1 cellular context compared by ENCODE assay signal in genomic region chr6:33320315-33321181, GRCh38.
TF ChIP-seq lines count a peak whose summit lies in the region.

No MANE protein-coding gene starts in this region.

TF ChIP-seq in HEK293, 187 proteins besides CTCF, POLR2A, EP300 and RAD21 (continued from another document and continues in another):
- 0 out of 2 replicates have a peak, but pooled peaks have one; percentile 38 for TF ChIP-seq ZNF518A (tag by site-specific recombination; conservative IDR thresholded peaks at IDR 0.05; ENCODE audit: low read depth)
- TF ChIP-seq KLF10 (tag by site-specific recombination; IDR thresholded peaks at IDR 0.05), result peak; percentile 66; the same call in 1 of the 2 replicates
- no peak for TF ChIP-seq ZBTB7A (tag by site-specific recombination; IDR thresholded peaks at IDR 0.05; ENCODE audit: low read depth)
- TF ChIP-seq ZNF366 (tag by site-specific recombination; conservative IDR thresholded peaks at IDR 0.05), result peak; percentile 72
- peak; percentile 97 for TF ChIP-seq ATF2 (tag by site-specific recombination; IDR thresholded peaks at IDR 0.05; ENCODE audit: low read depth)
- peak; percentile 40 for TF ChIP-seq SP3 (tag by site-specific recombination; IDR thresholded peaks at IDR 0.05)
- TF ChIP-seq KLF9 (tag by site-specific recombination; IDR thresholded peaks at IDR 0.05; ENCODE audit: low read depth), result 0 out of 2 replicates have a peak, but pooled peaks have one; percentile 15
- TF ChIP-seq ZNF660 (tag by site-specific recombination; IDR thresholded peaks at IDR 0.05), result peak; percentile 59
- TF ChIP-seq ZNF449 (tag by site-specific recombination; IDR thresholded peaks at IDR 0.05), result peak; percentile 24; the same call in 1 of the 2 replicates
- TF ChIP-seq ZBTB21 (tag by site-specific recombination; IDR thresholded peaks at IDR 0.05), result peak; percentile 92
- no peak for TF ChIP-seq PRDM1 (tag by site-specific recombination; IDR thresholded peaks at IDR 0.05)
- TF ChIP-seq ZBTB44 (tag by site-specific recombination; IDR thresholded peaks at IDR 0.05), result peak; percentile 35; the same call in 1 of the 2 replicates
- TF ChIP-seq ZFP69B (tag by site-specific recombination; IDR thresholded peaks at IDR 0.05), result peak; percentile 46; the same call in 1 of the 2 replicates
- TF ChIP-seq ZNF654 (tag by site-specific recombination; IDR thresholded peaks at IDR 0.05; ENCODE audit: low read depth), result no peak
- TF ChIP-seq ZBTB6 (tag by site-specific recombination; IDR thresholded peaks at IDR 0.05), result peak; percentile 71; the same call in 1 of the 2 replicates
- TF ChIP-seq ZBTB10 (tag by site-specific recombination; IDR thresholded peaks at IDR 0.05), result peak; percentile 33; the same call in 1 of the 2 replicates
- TF ChIP-seq SP7 (tag by site-specific recombination; IDR thresholded peaks at IDR 0.05), result peak; percentile 86
- TF ChIP-seq ZNF639 (tag by site-specific recombination; IDR thresholded peaks at IDR 0.05), result peak; percentile 77; the same call in 1 of the 2 replicates
- peak; percentile 97 for TF ChIP-seq ZEB2 (tag by site-specific recombination; IDR thresholded peaks at IDR 0.05)
- no peak for TF ChIP-seq ZNF549 (tag by site-specific recombination; IDR thresholded peaks at IDR 0.05)
- TF ChIP-seq SCRT2 (tag by site-specific recombination; IDR thresholded peaks at IDR 0.05), result peak; percentile 68
- no peak for TF ChIP-seq ZNF184 (tag by site-specific recombination; IDR thresholded peaks at IDR 0.05)
- peak; percentile 81 for TF ChIP-seq ZBTB17 (tag by site-specific recombination; IDR thresholded peaks at IDR 0.05)
- TF ChIP-seq GLIS2 (tag by site-specific recombination; IDR thresholded peaks at IDR 0.05), result peak; percentile 66; the same call in 1 of the 2 replicates
- TF ChIP-seq ZNF600 (tag by site-specific recombination; IDR thresholded peaks at IDR 0.05), result peak; percentile 95
- TF ChIP-seq ZFP41 (tag by site-specific recombination; IDR thresholded peaks at IDR 0.05; ENCODE audit: borderline replicate concordance), result no peak
- no peak for TF ChIP-seq ZNF157 (tag by site-specific recombination; IDR thresholded peaks at IDR 0.05)
- TF ChIP-seq ZNF10 (tag by site-specific recombination; IDR thresholded peaks at IDR 0.05), result no peak
- TF ChIP-seq ZNF843 (tag by site-specific recombination; IDR thresholded peaks at IDR 0.05), result peak; percentile 20; the same call in 1 of the 2 replicates
- 0 out of 2 replicates have a peak, but pooled peaks have one; percentile 78 for TF ChIP-seq REPIN1 (tag by site-specific recombination; IDR thresholded peaks at IDR 0.05; ENCODE audit: low read depth)
- no peak for TF ChIP-seq ZNF148 (tag by site-specific recombination; IDR thresholded peaks at IDR 0.05; ENCODE audit: borderline replicate concordance)
- TF ChIP-seq ZBTB8A (tag by site-specific recombination; IDR thresholded peaks at IDR 0.05), result no peak
- TF ChIP-seq ZNF302 (tag by site-specific recombination; IDR thresholded peaks at IDR 0.05; ENCODE audit: low read depth), result no peak
- peak; percentile 56 for TF ChIP-seq PRDM10 (tag by site-specific recombination; IDR thresholded peaks at IDR 0.05)
- TF ChIP-seq ZFP37 (tag by site-specific recombination; IDR thresholded peaks at IDR 0.05), result peak; percentile 64
- peak; percentile 31; the same call in 1 of the 2 replicates for TF ChIP-seq WT1 (tag by site-specific recombination; IDR thresholded peaks at IDR 0.05)
- TF ChIP-seq ZNF561 (tag by site-specific recombination; IDR thresholded peaks at IDR 0.05; ENCODE audit: borderline replicate concordance), result no peak
